9 cellular contexts compared by ENCODE assay signal in genomic region chr6:44255848-44256247, GRCh38. TPM values are rescaled to one million over a fixed set of nuclear protein-coding genes. Genes with fewer than 3 reads are reported as not detected.
DNase-seq lines count a peak whose midpoint lies in the region; ATAC-seq and TF ChIP-seq lines count a peak whose summit lies in the region.
"Had no signal": no experiment of that assay in that cellular context is flagged by ENCODE, and none has a peak within 500 bp of the region (broad histone marks: within the 10 kb centered on the region; RNA-seq: fewer than 3 reads in every experiment).

No MANE protein-coding gene starts in this region.

- intact Hi-C loops in stomach (cut with DNase I; ENCODE audit: low total_unique reads): no loop called here

- peak; percentile 37 for DNase-seq in SIG-M5 treated with dmso at 0.1 percent for 504 hours (lab: John Stamatoyannopoulos, UW; ENCODE audit: unreplicated experiment)
- no peak for DNase-seq in SIG-M5 (lab: John Stamatoyannopoulos, UW)
- peak in 1 of 2 donors; percentile 31 for DNase-seq in foreskin fibroblast
- no peak for DNase-seq in stomach
- DNase-seq in NCI-H1436 (lab: John Stamatoyannopoulos, UW): no peak
- DNase-seq in NK-92 treated with Interleukin-12 subunit alpha and Interleukin-12 subunit beta, amount 100 ng/mL, for 24 hours (lab: John Stamatoyannopoulos, UW): no peak

- H3K4me3 ChIP-seq in WI38 (ENCODE audit: low read depth, low read length): peak overlapping the region; percentile 95
- H3K4me3 ChIP-seq in foreskin fibroblast (ENCODE audit: low read depth in 1 of 2, low read length in 2 of 2): peak overlapping the region; percentile 86 to 97
- peak overlapping the region in 3 of 4 donors; percentile 82 to 92 (median 92) for H3K4me3 ChIP-seq in stomach

- peaks cover 59 to 75% (median 70%) of the 10 kb centered on the region in 4 donors for H3K36me3 ChIP-seq in stomach

- 11 to 45% (median 29%) methylated on average over 2 of the region's 2 CpGs for WGBS in stomach, 5 donors

- no peak for TF ChIP-seq EP300 in stomach (IDR thresholded peaks at IDR 0.05)

- no peak for TF ChIP-seq CTCF in WI38 (IDR thresholded peaks at IDR 0.05; ENCODE audit: low read depth, low read length)
- no peak for TF ChIP-seq CTCF in foreskin fibroblast (IDR thresholded peaks at IDR 0.05; ENCODE audit: low read depth, low read length)
- TF ChIP-seq CTCF in stomach (IDR thresholded peaks at IDR 0.05): no peak

- no peaks in the 10 kb centered on the region for H3K27me3 ChIP-seq in stomach

- H3K27ac ChIP-seq in stomach: peak overlapping the region; percentile 94 to 97 (median 95)

- no peak for ATAC-seq in esophagus mucosa

- H3K9me3 ChIP-seq in stomach: no peaks in the 10 kb centered on the region

- no peak for TF ChIP-seq POLR2A in stomach (IDR thresholded peaks at IDR 0.05)

- peaks cover 33 to 68% (median 56%) of the 10 kb centered on the region in 4 donors for H3K4me1 ChIP-seq in stomach

RNA-seq across cellular contexts. Expression of gene SLC35B2, which starts 1.5 kb away (rescaled TPM):
- total RNA-seq in stomach (10 to 100 TPM in 4 of 5 donors, 1 to 10 TPM in 1; 1.4 to 60.1 (median 27.0) TPM), esophagus mucosa (15.7 TPM)
- polyA plus RNA-seq in stomach: 10 to 100 TPM in 2 of 3 donors, 1 to 10 TPM in 1; 7.3 to 17.2 (median 16.6) TPM

RNA-seq across cellular contexts. Expression of gene HSP90AB1, which starts 8.9 kb away (rescaled TPM):
- total RNA-seq in stomach (100 to 1,000 TPM; 168 to 414 (median 370) TPM), esophagus mucosa (412 TPM)
- 100 to 1,000 TPM; 267 to 549 (median 348) TPM for polyA plus RNA-seq in stomach

RNA-seq across cellular contexts. Expression of gene NFKBIE, which starts 9.5 kb away (rescaled TPM):
- 10 to 100 TPM in 1 of 5 donors, 1 to 10 TPM in 1, under 1 TPM in 1, not detected in 2; 0.89 to 23.5 (median 3.5) TPM for total RNA-seq in stomach
- polyA plus RNA-seq in stomach: 10 to 100 TPM in 2 of 3 donors, 1 to 10 TPM in 1; 9.9 to 14.2 (median 10.6) TPM
- 2.8 TPM for total RNA-seq in esophagus mucosa

RNA-seq across cellular contexts. Expression of gene TMEM151B, which starts 14.4 kb away (rescaled TPM):
- total RNA-seq in stomach: under 1 TPM in 2 of 5 donors, not detected in 3; 0.18 to 0.29 TPM
- polyA plus RNA-seq in stomach: under 1 TPM in 2 of 3 donors, not detected in 1; 0.12 to 0.28 TPM
- total RNA-seq in esophagus mucosa: not detected
- total RNA-seq: subcutaneous adipose tissue had no signal

RNA-seq across cellular contexts. Expression of gene SLC29A1, which starts 32.5 kb away (rescaled TPM):
- total RNA-seq in stomach: 100 to 1,000 TPM in 2 of 5 donors, 10 to 100 TPM in 3; 26.4 to 217 (median 77.4) TPM
- 10 to 100 TPM; 22.6 to 33.5 (median 29.0) TPM for polyA plus RNA-seq in stomach
- 12.8 TPM for total RNA-seq in esophagus mucosa
